2 cellular contexts compared by ENCODE assay signal in genomic region chr1:51224255-51224654, GRCh38.
TF ChIP-seq lines count a peak whose summit lies in the region.

No MANE protein-coding gene starts in this region.

TF ChIP-seq in HepG2, 621 proteins besides CTCF, POLR2A, EP300 and RAD21:
- no peak for TF ChIP-seq THYN1 (CRISPR knock-in tag; IDR thresholded peaks at IDR 0.05; ENCODE audit: borderline replicate concordance, low read depth)
- no peak for TF ChIP-seq ATF1 (CRISPR knock-in tag; IDR thresholded peaks at IDR 0.05)
- no peak for TF ChIP-seq CHD2 (IDR thresholded peaks at IDR 0.05; ENCODE audit: low read depth, low read length)
- TF ChIP-seq MNT (IDR thresholded peaks at IDR 0.05) = 0 out of 2 replicates have a peak, but pooled peaks have one; percentile 19
- TF ChIP-seq GPN1 (CRISPR knock-in tag; IDR thresholded peaks at IDR 0.05; ENCODE audit: borderline replicate concordance) = no peak

TF ChIP-seq in K562, 482 proteins besides CTCF, POLR2A, EP300 and RAD21:
- TF ChIP-seq ZNF253 (CRISPR knock-in tag; conservative IDR thresholded peaks at IDR 0.05) (no peak), DACH1 (IDR thresholded peaks at IDR 0.05; ENCODE audit: partially characterized antibody) (no peak), NCOR1 (IDR thresholded peaks at IDR 0.05) (no peak), MYBL2 (IDR thresholded peaks at IDR 0.05; ENCODE audit: low read depth) (no peak), MYBL2 (CRISPR knock-in tag; IDR thresholded peaks at IDR 0.05; ENCODE audit: borderline replicate concordance) (no peak), ZNF121 (CRISPR knock-in tag; conservative IDR thresholded peaks at IDR 0.05) (peak; percentile 55), KLF16 (IDR thresholded peaks at IDR 0.05) (no peak), IFI16 (CRISPR knock-in tag; IDR thresholded peaks at IDR 0.05) (no peak), MLLT1 (IDR thresholded peaks at IDR 0.05) (no peak)
